ENCODE assay signal across 8 cellular contexts in the genomic region with DNA sequence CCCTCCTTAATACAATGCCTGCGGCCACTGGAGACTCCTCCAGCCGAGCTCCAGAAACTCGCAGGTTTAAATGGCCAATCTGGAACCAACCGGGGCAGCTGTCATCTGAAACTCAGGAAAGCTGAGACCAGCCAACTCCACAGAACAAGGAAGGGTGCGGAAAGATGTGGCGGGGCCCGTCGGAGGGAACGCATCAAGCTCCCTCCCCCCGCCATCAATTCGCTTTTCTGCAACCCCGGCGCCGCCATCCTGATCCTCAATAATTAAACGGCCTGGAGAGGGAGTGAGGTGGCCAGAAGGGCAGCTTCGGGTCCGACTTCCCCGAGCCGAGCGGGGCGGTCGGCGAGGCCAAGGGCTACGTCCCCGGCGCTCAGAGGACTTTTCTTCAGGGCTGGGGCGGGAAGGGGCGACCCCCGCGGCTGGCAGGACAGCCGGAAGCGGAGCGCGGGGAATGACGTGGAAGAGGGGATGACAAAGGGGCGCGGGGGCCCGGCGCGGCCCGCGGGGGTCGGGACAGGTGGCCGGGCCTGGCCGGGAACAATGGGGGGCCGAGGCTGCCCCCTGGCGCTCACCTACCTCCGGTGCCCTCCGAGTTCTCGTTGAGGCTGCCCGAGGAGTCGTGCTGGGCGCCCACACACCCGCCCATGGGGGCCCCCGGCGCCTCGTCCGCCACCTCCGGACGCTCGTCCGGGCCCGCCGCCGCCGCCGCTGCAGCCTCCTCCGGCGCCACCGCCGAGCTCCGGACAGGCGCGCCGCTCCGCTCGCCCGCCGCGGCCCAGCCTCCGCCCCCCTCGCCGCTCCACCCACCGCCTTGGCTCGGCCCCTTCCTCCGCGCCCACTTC. TPM values are rescaled to one million over a fixed set of nuclear protein-coding genes. Genes with fewer than 3 reads are reported as not detected.
DNase-seq lines count a peak whose midpoint lies in the region; FAIRE-seq and TF ChIP-seq lines count a peak whose summit lies in the region.

A gene with protein sequence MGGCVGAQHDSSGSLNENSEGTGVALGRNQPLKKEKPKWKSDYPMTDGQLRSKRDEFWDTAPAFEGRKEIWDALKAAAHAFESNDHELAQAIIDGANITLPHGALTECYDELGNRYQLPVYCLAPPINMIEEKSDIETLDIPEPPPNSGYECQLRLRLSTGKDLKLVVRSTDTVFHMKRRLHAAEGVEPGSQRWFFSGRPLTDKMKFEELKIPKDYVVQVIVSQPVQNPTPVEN (minus strand): TSS at position 745 of the 842 bp plus-strand sequence. CDS start 99 bp downstream, at position 646.

- H3K4me1 Mint-ChIP-seq in HFFc6 (ENCODE audit: low read depth) (peaks cover 34% of the 10 kb centered on the region), brain (peaks cover 53% of the 10 kb centered on the region)

- H3K36me3 ChIP-seq in iPS-15b (ENCODE audit: control insufficient read depth, insufficient read depth, low read length) = no peaks in the 10 kb centered on the region

- H3K27me3 Mint-ChIP-seq in HFFc6 (ENCODE audit: insufficient read depth) = no peaks in the 10 kb centered on the region; the same call in 1 of the 2 replicates
- H3K27me3 Mint-ChIP-seq in brain = peaks cover 15% of the 10 kb centered on the region

- H3K36me3 Mint-ChIP-seq in HFFc6 (ENCODE audit: low read depth) (peaks cover 2% of the 10 kb centered on the region; the same call in 1 of the 2 replicates), brain (peaks cover 26% of the 10 kb centered on the region)

- H3K9me3 Mint-ChIP-seq in HFFc6 (no peaks in the 10 kb centered on the region), brain (peaks cover 0 to 3% (median 2%) of the 10 kb centered on the region in 5 experiments)

- peak; percentile 9 for FAIRE-seq in GM12892 (lab: Jason Lieb, UNC)

- no peaks in the 10 kb centered on the region for H3K27me3 ChIP-seq in iPS-15b (ENCODE audit: control insufficient read depth, insufficient read depth, low read length)

- H3K9me3 ChIP-seq in iPS-15b (ENCODE audit: control insufficient read depth, insufficient read depth, low read length) = no peaks in the 10 kb centered on the region

- TF ChIP-seq CTCF in HFFc6 (IDR thresholded peaks at IDR 0.05) (peak; percentile 74), brain (conservative IDR thresholded peaks at IDR 0.05) (peak; percentile 55 to 74)

- peaks cover 6% of the 10 kb centered on the region for H3K4me1 ChIP-seq in iPS-15b (ENCODE audit: control insufficient read depth, insufficient read depth, low read length)

- DNase-seq in GM12892 (ENCODE audit: insufficient read length) = peak; percentile 82
- peak; percentile 66 for DNase-seq in HFFc6
- peak; percentile 24 for DNase-seq in MV-4-11 (lab: John Stamatoyannopoulos, UW)
- peak; percentile 66 for DNase-seq in T-helper 9 cell
- DNase-seq in skeletal muscle cell (ENCODE audit: low read depth) = no peak
- no peak for DNase-seq in NCI-H1436 (lab: John Stamatoyannopoulos, UW)

- peak within 1 kb of the TSS; percentile 91 for H3K9ac ChIP-seq in iPS-15b (ENCODE audit: low read depth, low read length)

- H3K27ac Mint-ChIP-seq in HFFc6 (peak within 1 kb of the TSS; percentile 91), brain (peak within 1 kb of the TSS; percentile 98 to 100 (median 99))

- TF ChIP-seq POLR2A in GM12892 (IDR thresholded peaks at IDR 0.05; ENCODE audit: low read depth, low read length) = no peak

- H3K4me3 ChIP-seq in iPS-15b (ENCODE audit: low read depth, low read length) = peak within 1 kb of the TSS; percentile 81
- H3K4me3 ChIP-seq in skeletal muscle cell (ENCODE audit: low read depth, low read length) = peak within 1 kb of the TSS; percentile 84

- H3K4me3 Mint-ChIP-seq in HFFc6 (peak within 1 kb of the TSS; percentile 97), brain (peak within 1 kb of the TSS; percentile 97 to 100 (median 98))

RNA-seq across cellular contexts. Expression of the gene that starts here (rescaled TPM):
- 17.7 TPM for polyA plus RNA-seq in GM12892 (2012; ENCODE audit: missing spikeins)
- 10 to 100 TPM; 15.2 to 19.5 (median 17.7) TPM for total RNA-seq in HFFc6 (2021; fragmentation: NEBNext Ultra II Directional; extraction: Animal tissue kit (Norgen Biotek cat#: 25700))
- 11.3 TPM for polyA plus RNA-seq in brain (ENCODE audit: insufficient read depth, low read depth, low replicate concordance)

Comparison
In these comparisons a context has a peak if more than half of its experiments do, and no peak if none do; other contexts are left out.
1. DNase-seq: peak in GM12892 (single experiment), HFFc6 (single experiment), MV-4-11 (single experiment) and T-helper 9 cell (single experiment); none in skeletal muscle cell (single experiment) and NCI-H1436 (single experiment).